In genomic region chr16:86517652-86518258, GRCh38 we compare ENCODE assay signal across 8 cellular contexts. TPM values are rescaled to one million over a fixed set of nuclear protein-coding genes. Genes with fewer than 3 reads are reported as not detected.
A peak's percentile ranks its signal among the peaks of the same experiment; 100 is the strongest.
DNase-seq lines count a peak whose midpoint lies in the region; ATAC-seq, FAIRE-seq and TF ChIP-seq lines count a peak whose summit lies in the region.

No MANE protein-coding gene starts in this region.

- H3K27me3 ChIP-seq in pancreas, result peaks cover 0 to 51% (median 1%) of the 10 kb centered on the region in 4 donors

- FAIRE-seq in pancreas (lab: Jason Lieb, UNC), result no peak

- DNase-seq in EH (ENCODE audit: low read depth) (peak; percentile 74), HuH-7 (ENCODE audit: low spot score) (peak; percentile 92), foreskin melanocyte (peak; percentile 39), pancreas (peak in 3 of 6 donors; percentile 33 to 75 (median 37))

- H3K27ac ChIP-seq in pancreas, result no peak overlapping the region

- no peaks in the 10 kb centered on the region for H3K9me3 ChIP-seq in pancreas

- ATAC-seq in pancreas (peak in 3 of 4 donors; percentile 77 to 85 (median 77)), HG03565 (IDR thresholded peaks at IDR 0.05; ENCODE audit: unreplicated experiment) (no peak), GM18498 (IDR thresholded peaks at IDR 0.05; ENCODE audit: unreplicated experiment) (no peak), HG03378 (IDR thresholded peaks at IDR 0.05; ENCODE audit: unreplicated experiment) (no peak)

- no peaks in the 10 kb centered on the region for H3K4me1 ChIP-seq in pancreas

- H3K36me3 ChIP-seq in pancreas, result no peaks in the 10 kb centered on the region

- H3K4me3 ChIP-seq in WI38 (ENCODE audit: low read depth, low read length) (peak overlapping the region; percentile 97), pancreas (no peak overlapping the region)

- 19 to 21% methylated on average over 17 of the region's 17 CpGs for WGBS in pancreas, 2 donors

- TF ChIP-seq CTCF in WI38 (IDR thresholded peaks at IDR 0.05; ENCODE audit: low read depth, low read length) (peak; percentile 74), pancreas (IDR thresholded peaks at IDR 0.05) (peak in 3 of 4 donors; percentile 22 to 41 (median 30))

- intact Hi-C loops in pancreas (cut with DNase I), result loop anchor here (5.0 to 10.0 kb wide), 4 partner anchors 175 to 695 kb away; no protein-coding TSS in a partner anchor

RNA-seq across cellular contexts. Expression of gene FOXF1, which starts 7.4 kb away (rescaled TPM):
- under 1 TPM; 0.16 to 0.78 (median 0.42) TPM for total RNA-seq in pancreas
- 1 to 10 TPM in 1 of 2 donors, under 1 TPM in 1; 0.61 to 1.2 TPM for polyA plus RNA-seq in pancreas

RNA-seq across cellular contexts. Expression of gene MTHFSD, which starts 37.3 kb away (rescaled TPM):
- total RNA-seq in pancreas, result 10 to 100 TPM in 2 of 6 donors, 1 to 10 TPM in 4; 7.3 to 14.7 (median 8.0) TPM
- 10 to 100 TPM; 14.2 to 17.6 TPM for polyA plus RNA-seq in pancreas

RNA-seq across cellular contexts. Expression of gene FOXC2, which starts 48.9 kb away (rescaled TPM):
- total RNA-seq in pancreas, result under 1 TPM in 3 of 6 donors, not detected in 3; 0.06 to 0.17 (median 0.12) TPM
- polyA plus RNA-seq in pancreas, result under 1 TPM; 0.19 to 0.23 TPM

Comparison
In these comparisons a context has a peak if more than half of its experiments do, and no peak if none do; other contexts are left out.
1. ATAC-seq: peak in pancreas (3 of 4); none in HG03565 (single experiment), GM18498 (single experiment) and HG03378 (single experiment).